In the genomic region with DNA sequence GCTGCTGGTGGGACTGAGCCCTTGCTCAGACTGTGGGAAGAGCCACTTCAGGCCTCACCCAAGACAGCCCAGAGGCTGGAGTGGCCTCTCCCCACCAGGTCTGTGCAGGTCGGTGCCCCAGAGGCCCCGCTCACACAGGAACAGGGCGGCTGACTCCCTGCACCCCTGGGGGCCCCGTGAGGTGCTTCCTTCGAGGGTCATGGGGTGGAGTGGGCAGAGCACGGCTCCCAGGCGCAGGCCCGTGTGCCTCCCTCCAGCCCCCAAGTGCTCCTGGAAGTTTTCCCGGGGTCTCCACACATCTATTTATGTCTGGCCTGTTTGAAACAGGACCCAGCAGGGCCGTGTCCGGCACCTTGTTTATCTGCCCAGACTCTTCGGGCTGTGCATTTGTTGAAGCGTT, we compare ENCODE assay signal across 1 cellular context.
TF ChIP-seq lines count a peak whose summit lies in the region.

No MANE protein-coding gene starts in this region.

TF ChIP-seq in H1, 55 proteins besides CTCF, POLR2A, EP300 and RAD21:
- TF ChIP-seq SRF (IDR thresholded peaks at IDR 0.05; ENCODE audit: low read depth, low read length) (no peak), GTF2F1 (IDR thresholded peaks at IDR 0.05; ENCODE audit: borderline replicate concordance, low read depth, low read length) (no peak), POLR2AphosphoS5 (IDR thresholded peaks at IDR 0.05; ENCODE audit: low read depth, low read length) (no peak)
TF ChIP-seq in H1: peak in this region for 0.
